Comparison of ENCODE assay signal across 17 cellular contexts in the genomic region with DNA sequence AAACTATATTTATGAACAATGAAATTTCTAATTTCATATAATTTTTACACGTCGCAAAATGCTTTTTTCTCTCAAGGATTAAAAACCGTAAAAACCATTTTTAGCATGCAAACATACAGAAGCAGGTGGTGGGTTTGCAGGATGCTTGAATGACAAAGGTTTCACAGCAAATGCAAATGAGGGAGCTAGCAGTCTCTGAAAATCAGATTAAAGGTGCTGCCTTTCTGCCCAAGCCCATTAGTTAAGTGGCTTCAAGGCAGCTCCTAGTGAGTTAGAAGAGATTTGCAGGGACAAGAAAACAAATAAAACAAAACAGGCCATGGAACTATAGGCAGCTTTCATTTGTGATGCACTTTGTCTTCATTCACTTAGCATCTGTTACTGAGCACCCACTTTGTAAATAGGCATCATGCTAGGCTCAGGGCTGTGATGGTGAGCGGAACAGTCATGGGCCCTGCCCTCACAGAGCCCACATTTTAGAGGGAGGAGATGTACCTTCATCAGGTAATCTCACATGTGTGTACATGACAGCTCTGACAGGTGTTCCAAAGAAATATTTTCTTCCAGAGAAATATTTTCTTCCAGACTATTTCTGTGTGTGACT. TPM values are rescaled to one million over a fixed set of nuclear protein-coding genes. Genes with fewer than 3 reads are reported as not detected.
"Had no signal": no experiment of that assay in that cellular context is flagged by ENCODE, and none has a peak within 500 bp of the region (broad histone marks: within the 10 kb centered on the region; RNA-seq: fewer than 3 reads in every experiment).

No MANE protein-coding gene starts in this region.

- H3K27ac ChIP-seq: body of pancreas, prostate gland, right lobe of liver, tibial nerve had no signal

- H3K4me1 ChIP-seq: body of pancreas, prostate gland had no signal

- H3K27ac Mint-ChIP-seq: activated naive CD4-positive, alpha-beta T cell treated with anti-CD3 and anti-CD28 coated beads, Interleukin-2, amount 50 U/mL, for 72 hours; dendritic cell treated with granulocyte-macrophage colony-stimulating factor and Interleukin-4, amounts not matched to agents 40 ng/mL and 50 ng/mL, for 4 days; effector memory CD8-positive, alpha-beta T cell; nephron; stimulated activated memory B cell treated with anti-CD40 and anti-IgM and Interleukin-4, amounts not matched to agents 10 μg/mL and 1 μg/mL and 100 μg/mL, for 72 hours had no signal

- H3K4me1 Mint-ChIP-seq: nephron had no signal

- H3K27me3 Mint-ChIP-seq: central memory CD8-positive, alpha-beta T cell; dendritic cell treated with granulocyte-macrophage colony-stimulating factor and Interleukin-4, amounts not matched to agents 40 ng/mL and 50 ng/mL, for 4 days; effector memory CD8-positive, alpha-beta T cell; stimulated activated memory B cell treated with anti-CD40 and anti-IgM and Interleukin-4, amounts not matched to agents 10 μg/mL and 1 μg/mL and 100 μg/mL, for 72 hours had no signal

- H3K4me3 ChIP-seq: body of pancreas, prostate gland, right lobe of liver, tibial nerve had no signal

- ATAC-seq: activated naive CD4-positive, alpha-beta T cell treated with anti-CD3 and anti-CD28 coated beads, Interleukin-2, amount 50 U/mL, for 72 hours; activated T-cell treated with anti-CD3 and anti-CD28 coated beads, Interleukin-2, amount 50 U/mL, for 4 hours; body of pancreas; effector memory CD8-positive, alpha-beta T cell; right lobe of liver; stimulated activated memory B cell treated with anti-CD40 and anti-IgM and Interleukin-4, amounts not matched to agents 10 μg/mL and 1 μg/mL and 100 μg/mL, for 72 hours had no signal

- H3K4me3 Mint-ChIP-seq: activated T-cell treated with anti-CD3 and anti-CD28 coated beads, Interleukin-2, amount 50 U/mL, for 4 hours; central memory CD8-positive, alpha-beta T cell; dendritic cell treated with granulocyte-macrophage colony-stimulating factor and Interleukin-4, amounts not matched to agents 40 ng/mL and 50 ng/mL, for 4 days; effector memory CD8-positive, alpha-beta T cell; nephron; stimulated activated memory B cell treated with anti-CD40 and anti-IgM and Interleukin-4, amounts not matched to agents 10 μg/mL and 1 μg/mL and 100 μg/mL, for 72 hours had no signal

- H3K9me3 Mint-ChIP-seq: activated naive CD4-positive, alpha-beta T cell treated with anti-CD3 and anti-CD28 coated beads, Interleukin-2, amount 50 U/mL, for 72 hours; activated T-cell treated with anti-CD3 and anti-CD28 coated beads, Interleukin-2, amount 50 U/mL, for 4 hours; central memory CD8-positive, alpha-beta T cell; dendritic cell treated with granulocyte-macrophage colony-stimulating factor and Interleukin-4, amounts not matched to agents 40 ng/mL and 50 ng/mL, for 4 days; effector memory CD8-positive, alpha-beta T cell; stimulated activated memory B cell treated with anti-CD40 and anti-IgM and Interleukin-4, amounts not matched to agents 10 μg/mL and 1 μg/mL and 100 μg/mL, for 72 hours had no signal

- H3K27me3 ChIP-seq: body of pancreas, right lobe of liver, tibial nerve had no signal

- DNase-seq: activated effector memory CD4-positive, alpha-beta T cell treated with anti-CD3 and anti-CD28 coated beads, Interleukin-2, amount 50 U/mL, for 16 hours; activated T-cell treated with anti-CD3 and anti-CD28 coated beads, Interleukin-2, amount 50 U/mL, for 4 hours; amniotic stem cell; body of pancreas; effector memory CD8-positive, alpha-beta T cell; hypothalamus; right lobe of liver had no signal

- H3K9me3 ChIP-seq: body of pancreas, prostate gland, right lobe of liver, tibial nerve had no signal

RNA-seq across cellular contexts. Expression of a gene that starts 47.7 kb away (rescaled TPM):
- total RNA-seq: activated naive CD4-positive, alpha-beta T cell treated with anti-CD3 and anti-CD28 coated beads, Interleukin-2, amount 50 U/mL, for 72 hours; activated T-cell treated with anti-CD3 and anti-CD28 coated beads, Interleukin-2, amount 50 U/mL, for 4 hours; body of pancreas; epithelial cell of proximal tubule; omental fat pad; prostate gland; right lobe of liver; subcutaneous adipose tissue; tibial nerve had no signal
